Comparison of ENCODE assay signal across 8 cellular contexts in genomic region chr2:207710814-207711740, GRCh38. TPM values are rescaled to one million over a fixed set of nuclear protein-coding genes. Genes with fewer than 3 reads are reported as not detected.
DNase-seq lines count a peak whose midpoint lies in the region; ATAC-seq, FAIRE-seq and TF ChIP-seq lines count a peak whose summit lies in the region.

CCNYL1 (plus strand) TSS chr2:207711640; CDS start chr2:207711897, 257 bp downstream.

- peaks cover 0 to 2% of the 10 kb centered on the region in 2 donors for H3K27me3 Mint-ChIP-seq in CD8-positive, alpha-beta memory T cell
- no peaks in the 10 kb centered on the region for H3K27me3 Mint-ChIP-seq in memory B cell

- ATAC-seq in GM19468 (IDR thresholded peaks at IDR 0.05; ENCODE audit: extremely low read depth, unreplicated experiment) (peak; percentile 96), memory B cell (ENCODE audit: low read depth) (peak; percentile 90)

- H2AK5ac ChIP-seq in H1 (ENCODE audit: low read depth, low read length) = no peak within 1 kb of the TSS

- no peak within 1 kb of the TSS for H4K8ac ChIP-seq in H1 (ENCODE audit: extremely low read depth, insufficient read depth, low read length)

- H3K14ac ChIP-seq in H1 (ENCODE audit: insufficient read length) = no peak within 1 kb of the TSS

- H3K27ac Mint-ChIP-seq in CD8-positive, alpha-beta memory T cell = peak within 1 kb of the TSS; percentile 66 to 97 (median 92)
- peak within 1 kb of the TSS; percentile 79 for H3K27ac Mint-ChIP-seq in memory B cell

- H3K4me2 ChIP-seq in H1 (ENCODE audit: insufficient read depth in 1 of 2, low read depth in 2 of 2, low read length in 2 of 2) = peak within 1 kb of the TSS; percentile 75 to 85

- TF ChIP-seq RAD21 in H1 (IDR thresholded peaks at IDR 0.05 in 1 of 2, conservative IDR thresholded peaks at IDR 0.05 in 1 of 2; ENCODE audit: low read depth in 2 of 2, low read length in 2 of 2) = no peak

- TF ChIP-seq EP300 in H1 (IDR thresholded peaks at IDR 0.05; ENCODE audit: borderline replicate concordance in 1 of 2, low read depth in 2 of 2, low read length in 2 of 2) = no peak

- no peaks in the 10 kb centered on the region for H3K36me3 ChIP-seq in CD8-positive, alpha-beta memory T cell (ENCODE audit: insufficient read depth, low read length)
- H3K36me3 ChIP-seq in H1 (ENCODE audit: control insufficient read depth in 2 of 4, insufficient read depth in 4 of 4, low read length in 3 of 4) = no peaks in the 10 kb centered on the region; a peak in 1 of 8 replicates

- H3K27ac ChIP-seq in CD8-positive, alpha-beta memory T cell (ENCODE audit: low read depth, low read length) = peak within 1 kb of the TSS; percentile 75
- H3K27ac ChIP-seq in H1 (ENCODE audit: low read depth, low read length) = peak within 1 kb of the TSS; percentile 41; the same call in 1 of the 2 replicates

- H2BK20ac ChIP-seq in H1 (ENCODE audit: low read length) = no peak within 1 kb of the TSS

- H3K4me3 ChIP-seq in CD8-positive, alpha-beta memory T cell (ENCODE audit: low read length) = peak within 1 kb of the TSS; percentile 95
- H3K4me3 ChIP-seq in H1 (ENCODE audit: extremely low read depth in 1 of 4, insufficient read depth in 2 of 4, low read depth in 3 of 4, low read length in 4 of 4) = peak within 1 kb of the TSS; percentile 71 to 91 (median 84)

- peak within 1 kb of the TSS; percentile 72 for H3K18ac ChIP-seq in H1 (ENCODE audit: extremely low read depth, low read length)

- 3% methylated on average over 31 of the region's 60 CpGs; no CpG with 5 or more reads in 1 of the 2 experiments for WGBS in H1 (ENCODE audit: extremely low coverage in 1 of 2, insufficient coverage in 1 of 2, insufficient read length in 1 of 2, insufficient replicate concordance in 2 of 2, low coverage in 1 of 2, low lambda C conversion rate in 2 of 2, missing lambda C conversion rate in 1 of 2), 2 experiments

- H3K9me3 Mint-ChIP-seq in CD8-positive, alpha-beta memory T cell = no peaks in the 10 kb centered on the region
- no peaks in the 10 kb centered on the region for H3K9me3 Mint-ChIP-seq in memory B cell

- POLR2A ChIA-PET in CD8-positive, alpha-beta memory T cell (lab: Charles Lee) = interaction anchor here (0.5 to 2.3 kb wide), 10 partner anchors 15 to 946 kb away, joined by 3 to 36 read pairs (median 4); partner anchors contain the start of genes CREB1, FASTKD2, MDH1B and METTL21A
- POLR2A ChIA-PET in H1 (lab: Charles Lee; ENCODE audit: partially characterized antibody) = interaction anchor here (0.6 to 2.6 kb wide), 15 partner anchors 9 to 186 kb away, joined by 3 to 35 read pairs (median 5); partner anchors contain the start of genes FZD5 and METTL21A

- peak within 1 kb of the TSS; percentile 61; the same call in 1 of the 2 replicates for H2AFZ ChIP-seq in H1 (ENCODE audit: low read length)

- H3K27me3 ChIP-seq in CD8-positive, alpha-beta memory T cell (ENCODE audit: insufficient read depth, low read length, poor library complexity, severe bottlenecking) = no peaks in the 10 kb centered on the region
- no peaks in the 10 kb centered on the region for H3K27me3 ChIP-seq in H1 (replicated peaks in 1 of 4; ENCODE audit: control insufficient read depth in 3 of 4, extremely low read depth in 1 of 4, insufficient read depth in 3 of 4, low read length in 3 of 4)

- peaks cover 0 to 29% of the 10 kb centered on the region in 2 experiments; a peak in 2 of 4 replicates for H3K79me2 ChIP-seq in H1 (ENCODE audit: control insufficient read depth in 1 of 2, insufficient read depth in 2 of 2, low read length in 2 of 2)

- peaks cover 2% of the 10 kb centered on the region in 2 experiments for H4K20me1 ChIP-seq in H1 (replicated peaks in 1 of 2; ENCODE audit: control insufficient read depth in 1 of 2, insufficient read depth in 2 of 2, low read length in 2 of 2)

- H3K4me1 Mint-ChIP-seq in CD8-positive, alpha-beta memory T cell = peaks cover 18 to 30% (median 28%) of the 10 kb centered on the region in 3 donors
- peaks cover 19% of the 10 kb centered on the region for H3K4me1 Mint-ChIP-seq in memory B cell

- FAIRE-seq in H1 (lab: Jason Lieb, UNC) = no peak

- no peaks in the 10 kb centered on the region for H3K79me1 ChIP-seq in H1 (ENCODE audit: low read depth, low read length)

- H3K9me3 ChIP-seq in CD8-positive, alpha-beta memory T cell (ENCODE audit: low read length) = no peaks in the 10 kb centered on the region
- no peaks in the 10 kb centered on the region for H3K9me3 ChIP-seq in H1 (ENCODE audit: insufficient read depth in 2 of 2, low read depth in 1 of 2, low read length in 1 of 2)

- DNase-seq in CD8-positive, alpha-beta memory T cell = peak; percentile 97 to 99 (median 98)
- DNase-seq in HS-5 (ENCODE audit: low read depth) (peak; percentile 95), H1 (ENCODE audit: low read depth in 1 of 2, low spot score in 2 of 2) (peak; percentile 95 to 99), memory B cell (ENCODE audit: low spot score in 2 of 2) (peak; percentile 92 to 97)
- DNase-seq in NK-92 treated with Interleukin-12 subunit alpha and Interleukin-12 subunit beta, amount 100 ng/mL, for 24 hours (lab: John Stamatoyannopoulos, UW) = peak; percentile 99
- peak; percentile 79 to 93 (median 92) for DNase-seq in activated CD8-positive, alpha-beta memory T cell treated with anti-CD3 and anti-CD28 coated beads for 48 hours (ENCODE audit: low read depth in 2 of 3, low spot score in 2 of 3)
- peak; percentile 97 for DNase-seq in stimulated activated CD8-positive, alpha-beta memory T cell treated with anti-CD3 and anti-CD28 coated beads, Interleukin-12 subunit alpha, Interleukin-12 subunit beta, amount 100 ng/mL, for 24 hours (ENCODE audit: extremely low read depth)

- no peak for TF ChIP-seq CTCF in H1 (IDR thresholded peaks at IDR 0.05; ENCODE audit: control extremely low read depth in 1 of 3, insufficient read depth in 1 of 3, low read depth in 1 of 3, low read length in 3 of 3)

- H2BK120ac ChIP-seq in H1 (replicated peaks; ENCODE audit: low read depth, low read length) = no peak within 1 kb of the TSS

- no peak within 1 kb of the TSS for H2BK12ac ChIP-seq in H1 (ENCODE audit: low read depth, low read length)

- H3K4me3 Mint-ChIP-seq in CD8-positive, alpha-beta memory T cell = peak within 1 kb of the TSS; percentile 89 to 98 (median 97)
- H3K4me3 Mint-ChIP-seq in memory B cell = peak within 1 kb of the TSS; percentile 95

- H3K4me1 ChIP-seq in CD8-positive, alpha-beta memory T cell (ENCODE audit: insufficient read depth, low read length) = peaks cover 13% of the 10 kb centered on the region
- H3K4me1 ChIP-seq in H1 (replicated peaks in 1 of 4; ENCODE audit: control insufficient read depth in 3 of 4, insufficient read depth in 4 of 4, low read length in 3 of 4) = peaks cover 0 to 3% (median under 1%) of the 10 kb centered on the region in 4 experiments; a peak in 4 of 7 replicates

- H3K23ac ChIP-seq in H1 (ENCODE audit: insufficient read length) = no peak within 1 kb of the TSS

- no peak within 1 kb of the TSS for H3K4ac ChIP-seq in H1 (replicated peaks; ENCODE audit: insufficient read length, low read depth, low read length)

- peak; percentile 97 to 99 for TF ChIP-seq POLR2A in H1 (IDR thresholded peaks at IDR 0.05; ENCODE audit: control extremely low read depth in 1 of 2, low read depth in 2 of 2, low read length in 2 of 2)

- H4K5ac ChIP-seq in H1 (ENCODE audit: insufficient read length, low read depth, low read length) = peak within 1 kb of the TSS; percentile 26

- H3K56ac ChIP-seq in H1 (replicated peaks; ENCODE audit: insufficient read length, low read depth, low read length) = peak within 1 kb of the TSS; percentile 17

- H3K36me3 Mint-ChIP-seq in CD8-positive, alpha-beta memory T cell = peaks cover 0 to 10% (median 0%) of the 10 kb centered on the region in 3 donors
- H3K36me3 Mint-ChIP-seq in memory B cell = peaks cover 2% of the 10 kb centered on the region

- peaks cover 9% of the 10 kb centered on the region for H3K23me2 ChIP-seq in H1 (ENCODE audit: low read depth, low read length)

- no peak within 1 kb of the TSS for H4K91ac ChIP-seq in H1 (replicated peaks; ENCODE audit: insufficient read length, low read length)

- CTCF ChIA-PET in CD8-positive, alpha-beta memory T cell (lab: Charles Lee) = interaction anchor here (0.7 to 2.0 kb wide), 6 partner anchors 10 to 330 kb away, joined by 3 to 16 read pairs (median 4); partner anchors contain the start of gene METTL21A
- CTCF ChIA-PET in H1 (lab: Charles Lee; ENCODE audit: partially characterized antibody) = interaction anchor here (1.0 to 8.2 kb wide), 7 partner anchors 11 to 84 kb away, joined by 3 to 85 read pairs (median 5); no protein-coding TSS in a partner anchor

- H3K9ac ChIP-seq in H1 (replicated peaks in 1 of 4; ENCODE audit: extremely low read depth in 1 of 4, low read depth in 3 of 4, low read length in 3 of 4) = peak within 1 kb of the TSS; percentile 67 to 74 (median 68)

- peak within 1 kb of the TSS; percentile 25; the same call in 1 of the 2 replicates for H2BK15ac ChIP-seq in H1 (ENCODE audit: low read length)

- H2BK5ac ChIP-seq in H1 (ENCODE audit: low read depth, low read length) = peak within 1 kb of the TSS; percentile 69; the same call in 1 of the 2 replicates

TF ChIP-seq in H1, 55 proteins besides CTCF, POLR2A, EP300 and RAD21 (continues in another document):
- no peak for TF ChIP-seq RFX5 (IDR thresholded peaks at IDR 0.05; ENCODE audit: borderline replicate concordance, low read depth, low read length)
- no peak for TF ChIP-seq KDM5A (IDR thresholded peaks at IDR 0.05; ENCODE audit: low read length)
- no peak for TF ChIP-seq TEAD4 (IDR thresholded peaks at IDR 0.05; ENCODE audit: low read depth, low read length)
- no peak for TF ChIP-seq JUN (IDR thresholded peaks at IDR 0.05; ENCODE audit: low read depth, low read length)
- TF ChIP-seq USF2 (IDR thresholded peaks at IDR 0.05; ENCODE audit: low read length) = peak; percentile 97
- TF ChIP-seq SUZ12 (IDR thresholded peaks at IDR 0.05; ENCODE audit: low read length) = no peak

RNA-seq across cellular contexts. Expression of gene CCNYL1, which starts in this region (rescaled TPM):
- total RNA-seq in CD8-positive, alpha-beta memory T cell = 1 to 10 TPM; 6.1 to 7.2 TPM
- polyA plus RNA-seq in CD8-positive, alpha-beta memory T cell = 2.0 TPM
- 35.4 and 36.2 TPM in 2 replicates for total RNA-seq in H1 (2021; fragmentation: NEBNext Ultra II Directional; extraction: Animal tissue kit (Norgen Biotek cat#: 25700))
- polyA plus RNA-seq in H1 (2011; rRNA removed) = 10.0 and 13.3 TPM in 2 replicates
- polyA plus RNA-seq in H1 (2011; cell fraction: cytosol; rRNA removed) = 14.2 TPM
- polyA plus RNA-seq in H1 (2011; cell fraction: nucleus; rRNA removed) = 15.5 TPM
- 14.6 to 24.3 TPM (median 18.2 TPM) in 4 replicates for polyA plus RNA-seq in H1 (2012, experiment 1 of 2)
- polyA plus RNA-seq in H1 (2012, experiment 2 of 2) = 5.1 TPM
- polyA plus RNA-seq in H1 (2013, experiment 1 of 2) = 33.4 TPM
- 31.5 TPM for polyA plus RNA-seq in H1 (2013, experiment 2 of 2)
- polyA minus RNA-seq in H1 (2011; rRNA and poly(A)+ RNA removed) = 16.6 and 23.9 TPM in 2 replicates
- polyA minus RNA-seq in H1 (2011; cell fraction: cytosol; rRNA and poly(A)+ RNA removed) = 16.3 TPM
- polyA minus RNA-seq in H1 (2011; cell fraction: nucleus; rRNA and poly(A)+ RNA removed) = 24.5 TPM

Comparison
In these comparisons a context has a peak if more than half of its experiments do, and no peak if none do; other contexts are left out.
1. Peak in every context shown above with its lines: DNase-seq, ATAC-seq, H3K4me3 ChIP-seq and H3K27ac ChIP-seq.